Comparison of ENCODE assay signal across 1 cellular context in the genomic region with DNA sequence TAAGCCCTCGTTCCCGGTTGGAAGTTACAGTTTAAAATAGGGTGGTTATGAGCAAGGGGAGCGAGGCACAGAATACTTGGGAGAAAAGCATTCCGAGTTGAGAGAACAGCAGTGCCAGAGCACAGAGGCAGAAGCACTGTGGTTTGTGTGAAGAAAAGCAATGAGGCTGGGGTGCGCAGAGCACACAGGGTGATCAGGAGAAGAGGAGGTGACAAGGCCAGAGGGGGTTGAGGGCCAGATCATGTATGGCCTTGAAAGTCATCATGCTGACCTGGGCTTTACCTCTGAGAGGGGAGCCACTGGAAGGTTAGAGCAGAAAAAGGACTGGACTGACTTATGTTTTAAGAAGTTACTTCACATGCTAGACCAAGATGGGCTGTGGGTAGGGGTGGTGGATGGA.
TF ChIP-seq lines count a peak whose summit lies in the region.

No MANE protein-coding gene starts in this region.

TF ChIP-seq in GM12891, 5 proteins besides CTCF, POLR2A, EP300 and RAD21:
- no peak for TF ChIP-seq SPI1 (IDR thresholded peaks at IDR 0.05; ENCODE audit: low read depth, low read length)
- no peak for TF ChIP-seq POLR2AphosphoS5 (IDR thresholded peaks at IDR 0.05; ENCODE audit: low read depth, low read length)
- TF ChIP-seq POU2F2 (IDR thresholded peaks at IDR 0.05; ENCODE audit: low read depth, low read length) = no peak
- no peak for TF ChIP-seq PAX5 (IDR thresholded peaks at IDR 0.05; ENCODE audit: insufficient read depth, low read length, severe bottlenecking)
- TF ChIP-seq TAF1 (IDR thresholded peaks at IDR 0.05; ENCODE audit: low read depth, low read length) = no peak
